ENCODE assay signal across 19 cellular contexts in genomic region chr12:85005047-85005446, GRCh38. TPM values are rescaled to one million over a fixed set of nuclear protein-coding genes. Genes with fewer than 3 reads are reported as not detected.
"Had no signal": no experiment of that assay in that cellular context is flagged by ENCODE, and none has a peak within 500 bp of the region (broad histone marks: within the 10 kb centered on the region; RNA-seq: fewer than 3 reads in every experiment).

No MANE protein-coding gene starts in this region.

RNA-seq across cellular contexts. Expression of gene TSPAN19, which starts 31.0 kb away (rescaled TPM):
- total RNA-seq: activated CD4-positive, alpha-beta memory T cell treated with anti-CD3 and anti-CD28 coated beads for 36 hours; activated CD4-positive, alpha-beta T cell treated with anti-CD3 and anti-CD28 coated beads for 36 hours; activated CD4-positive, alpha-beta T cell treated with anti-CD3 and anti-CD28 coated beads, Interleukin-2, amount 10 ng/mL, durations not matched to agents 24 days and 14 days; activated CD8-positive, alpha-beta memory T cell treated with anti-CD3 and anti-CD28 coated beads for 36 hours; activated CD8-positive, alpha-beta memory T cell treated with anti-CD3 and anti-CD28 coated beads, Interleukin-2, amount 10 ng/mL, durations not matched to agents 7 days and 5 days; activated CD8-positive, alpha-beta T cell treated with anti-CD3 and anti-CD28 coated beads, Interleukin-2, amount 10 ng/mL, durations not matched to agents 7 days and 5 days; activated naive CD4-positive, alpha-beta T cell treated with anti-CD3 and anti-CD28 coated beads for 36 hours; activated naive CD8-positive, alpha-beta T cell treated with anti-CD3 and anti-CD28 coated beads for 36 hours; activated T-helper 1 cell treated with anti-CD3 and anti-CD28 coated beads, Interleukin-12 subunit alpha, Interleukin-12 subunit beta, Interleukin-2, Interleukin-4 antibody, amounts not matched to agents 30 ng/mL and 10 ng/mL and 1 ng/mL, durations not matched to agents 14 hours and 24 hours and 36 hours; activated T-helper 2 cell treated with anti-CD3 and anti-CD28 coated beads, Interferon-gamma antibody, Interleukin-2, Interleukin-4, amounts not matched to agents 10 μg/mL and 5 μg/mL and 100 μg/mL, durations not matched to agents 14 hours and 24 hours and 36 hours; adrenal gland; aorta; body of pancreas; chondrocyte; endothelial cell of umbilical vein; esophagus squamous epithelium; fibroblast of lung; fibroblast of villous mesenchyme; T-helper 17 cell had no signal
- polyA plus RNA-seq: aorta, endothelial cell of umbilical vein, fibroblast of lung had no signal

RNA-seq across cellular contexts. Expression of gene LRRIQ1, which starts 31.1 kb away (rescaled TPM):
- total RNA-seq: activated CD4-positive, alpha-beta memory T cell treated with anti-CD3 and anti-CD28 coated beads for 36 hours; activated CD4-positive, alpha-beta T cell treated with anti-CD3 and anti-CD28 coated beads for 36 hours; activated CD4-positive, alpha-beta T cell treated with anti-CD3 and anti-CD28 coated beads, Interleukin-2, amount 10 ng/mL, durations not matched to agents 24 days and 14 days; activated CD8-positive, alpha-beta memory T cell treated with anti-CD3 and anti-CD28 coated beads for 36 hours; activated CD8-positive, alpha-beta memory T cell treated with anti-CD3 and anti-CD28 coated beads, Interleukin-2, amount 10 ng/mL, durations not matched to agents 7 days and 5 days; activated CD8-positive, alpha-beta T cell treated with anti-CD3 and anti-CD28 coated beads, Interleukin-2, amount 10 ng/mL, durations not matched to agents 7 days and 5 days; activated naive CD4-positive, alpha-beta T cell treated with anti-CD3 and anti-CD28 coated beads for 36 hours; activated naive CD8-positive, alpha-beta T cell treated with anti-CD3 and anti-CD28 coated beads for 36 hours; activated T-helper 1 cell treated with anti-CD3 and anti-CD28 coated beads, Interleukin-12 subunit alpha, Interleukin-12 subunit beta, Interleukin-2, Interleukin-4 antibody, amounts not matched to agents 30 ng/mL and 10 ng/mL and 1 ng/mL, durations not matched to agents 14 hours and 24 hours and 36 hours; activated T-helper 2 cell treated with anti-CD3 and anti-CD28 coated beads, Interferon-gamma antibody, Interleukin-2, Interleukin-4, amounts not matched to agents 10 μg/mL and 5 μg/mL and 100 μg/mL, durations not matched to agents 14 hours and 24 hours and 36 hours; chondrocyte; T-helper 17 cell had no signal
- polyA plus RNA-seq: aorta had no signal
